ENCODE assay signal across 18 cellular contexts in the genomic region with DNA sequence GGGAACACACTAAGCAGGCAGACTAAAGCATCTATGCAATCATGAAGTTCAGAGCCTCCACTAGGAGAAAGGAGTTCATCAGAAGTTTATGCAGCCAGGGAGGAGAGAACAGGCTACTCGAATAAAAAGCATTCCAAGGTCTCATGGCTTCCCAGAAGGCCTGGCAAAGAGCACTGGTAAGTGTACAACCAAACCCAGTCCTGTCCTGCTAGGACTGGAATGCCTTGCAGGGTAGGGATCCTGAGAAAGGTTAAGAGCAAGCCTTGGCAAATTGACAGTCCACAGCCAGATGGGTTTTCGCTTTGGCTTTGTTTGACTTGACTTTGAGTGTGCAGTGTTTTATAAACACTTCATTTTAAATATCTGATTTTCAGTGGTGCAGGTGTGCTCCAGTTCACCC.
DNase-seq lines count a peak whose midpoint lies in the region; ATAC-seq and TF ChIP-seq lines count a peak whose summit lies in the region.
"Had no signal": no experiment of that assay in that cellular context is flagged by ENCODE, and none has a peak within 500 bp of the region (broad histone marks: within the 10 kb centered on the region; RNA-seq: fewer than 3 reads in every experiment).

No MANE protein-coding gene starts in this region.

- peaks cover 6 to 8% of the 10 kb centered on the region in 2 donors for H3K27me3 Mint-ChIP-seq in stimulated activated naive B cell treated with anti-CD40 and anti-IgM and Interleukin-4, amounts not matched to agents 10 μg/mL and 1 μg/mL and 100 μg/mL, for 72 hours
- H3K27me3 Mint-ChIP-seq in activated naive CD4-positive, alpha-beta T cell treated with anti-CD3 and anti-CD28 coated beads, Interleukin-2, amount 10 ng/mL, durations not matched to agents 7 days and 5 days, result no peaks in the 10 kb centered on the region
- H3K27me3 Mint-ChIP-seq in naive thymus-derived CD4-positive, alpha-beta T cell, result peaks cover 0 to 4% (median 0%) of the 10 kb centered on the region in 5 donors

- no peaks in the 10 kb centered on the region for H4K20me1 ChIP-seq in PC-3 (ENCODE audit: low read length)

- TF ChIP-seq CTCF in PC-3 (conservative IDR thresholded peaks at IDR 0.05; ENCODE audit: low read depth, low read length), result no peak
- no peak for TF ChIP-seq CTCF in mucosa of descending colon (IDR thresholded peaks at IDR 0.05)

- POLR2A ChIA-PET in PC-3 (lab: Charles Lee; ENCODE audit: unreplicated experiment), result no interaction called here
- POLR2A ChIA-PET in naive thymus-derived CD4-positive, alpha-beta T cell (lab: Charles Lee), result no interaction called here

- no peaks in the 10 kb centered on the region for H3F3A ChIP-seq in PC-3 (ENCODE audit: low read length, unreplicated experiment)

- H3K36me3 Mint-ChIP-seq in stimulated activated naive B cell treated with anti-CD40 and anti-IgM and Interleukin-4, amounts not matched to agents 10 μg/mL and 1 μg/mL and 100 μg/mL, for 72 hours, result no peaks in the 10 kb centered on the region
- no peaks in the 10 kb centered on the region for H3K36me3 Mint-ChIP-seq in activated naive CD4-positive, alpha-beta T cell treated with anti-CD3 and anti-CD28 coated beads, Interleukin-2, amount 10 ng/mL, durations not matched to agents 7 days and 5 days
- H3K36me3 Mint-ChIP-seq in naive thymus-derived CD4-positive, alpha-beta T cell, result no peaks in the 10 kb centered on the region
- H3K36me3 Mint-ChIP-seq: T-cell had no signal

- H3K4me1 Mint-ChIP-seq in stimulated activated naive B cell treated with anti-CD40 and anti-IgM and Interleukin-4, amounts not matched to agents 10 μg/mL and 1 μg/mL and 100 μg/mL, for 72 hours, result no peaks in the 10 kb centered on the region
- H3K4me1 Mint-ChIP-seq in activated naive CD4-positive, alpha-beta T cell treated with anti-CD3 and anti-CD28 coated beads, Interleukin-2, amount 10 ng/mL, durations not matched to agents 7 days and 5 days, result no peaks in the 10 kb centered on the region
- no peaks in the 10 kb centered on the region for H3K4me1 Mint-ChIP-seq in naive thymus-derived CD4-positive, alpha-beta T cell
- H3K4me1 Mint-ChIP-seq: T-cell had no signal

- H3K9me3 Mint-ChIP-seq in stimulated activated naive B cell treated with anti-CD40 and anti-IgM and Interleukin-4, amounts not matched to agents 10 μg/mL and 1 μg/mL and 100 μg/mL, for 72 hours, result no peaks in the 10 kb centered on the region
- no peaks in the 10 kb centered on the region for H3K9me3 Mint-ChIP-seq in activated naive CD4-positive, alpha-beta T cell treated with anti-CD3 and anti-CD28 coated beads, Interleukin-2, amount 10 ng/mL, durations not matched to agents 7 days and 5 days
- H3K9me3 Mint-ChIP-seq in naive thymus-derived CD4-positive, alpha-beta T cell, result peaks cover 0 to 2% (median 0%) of the 10 kb centered on the region in 11 donors
- H3K9me3 Mint-ChIP-seq: T-cell had no signal

- DNase-seq in COLO668 (lab: John Stamatoyannopoulos, UW; ENCODE audit: unreplicated experiment) (peak; percentile 42), NCI-H1694 (lab: John Stamatoyannopoulos, UW) (peak; percentile 9), PC-3 (no peak), mucosa of descending colon (no peak)
- DNase-seq in effector CD8-positive, alpha-beta T cell (lab: John Stamatoyannopoulos, UW), result no peak
- no peak for DNase-seq in stimulated activated naive B cell treated with anti-CD40 and anti-IgM and Interleukin-4, amounts not matched to agents 10 μg/mL and 1 μg/mL and 100 μg/mL, for 72 hours
- no peak for DNase-seq in activated naive CD4-positive, alpha-beta T cell treated with anti-CD3 and anti-CD28 coated beads, Interleukin-2, amount 10 ng/mL, durations not matched to agents 7 days and 5 days
- DNase-seq in naive thymus-derived CD4-positive, alpha-beta T cell, result no peak
- DNase-seq: ACHN; EL; GOT3; hippocampal formation; midbrain; NK-92 treated with Interleukin-12 subunit alpha and Interleukin-12 subunit beta, amount 100 ng/mL, for 24 hours; right cardiac atrium; RPMI8226; stimulated activated naive CD4-positive, alpha-beta T cell treated with Interleukin-2 at 50 U/mL for 16 hours; T-cell had no signal

- intact Hi-C loops in PC-3 (cut with micrococcal nuclease), result no loop called here
- intact Hi-C loops in mucosa of descending colon (cut with DNase I, micrococcal nuclease), result no loop called here
- intact Hi-C loops in naive thymus-derived CD4-positive, alpha-beta T cell (cut with micrococcal nuclease), result no loop called here

- H3K36me3 ChIP-seq in PC-3 (ENCODE audit: low read depth, low read length), result no peaks in the 10 kb centered on the region
- H3K36me3 ChIP-seq in mucosa of descending colon (ENCODE audit: low read depth), result no peaks in the 10 kb centered on the region
- no peaks in the 10 kb centered on the region for H3K36me3 ChIP-seq in naive thymus-derived CD4-positive, alpha-beta T cell (ENCODE audit: control insufficient read depth in 2 of 3, insufficient read depth in 3 of 3, low read length in 3 of 3)

- H3K4me3 ChIP-seq in PC-3 (ENCODE audit: low read length), result no peak overlapping the region
- H3K4me3 ChIP-seq in mucosa of descending colon, result no peak overlapping the region
- no peak overlapping the region for H3K4me3 ChIP-seq in naive thymus-derived CD4-positive, alpha-beta T cell (ENCODE audit: low read length)

- 0 out of 2 replicates have a peak, but pooled peaks cover 3% of the 10 kb centered on the region for H3K9me2 ChIP-seq in PC-3 (replicated peaks; ENCODE audit: low read length)

- H3K4me2 ChIP-seq in PC-3 (ENCODE audit: low read length), result no peak overlapping the region

- H2AFZ ChIP-seq in PC-3 (ENCODE audit: low read length), result peak overlapping the region; percentile 11; the same call in 1 of the 2 replicates

- no peak overlapping the region for H3K27ac Mint-ChIP-seq in stimulated activated naive B cell treated with anti-CD40 and anti-IgM and Interleukin-4, amounts not matched to agents 10 μg/mL and 1 μg/mL and 100 μg/mL, for 72 hours
- no peak overlapping the region for H3K27ac Mint-ChIP-seq in activated naive CD4-positive, alpha-beta T cell treated with anti-CD3 and anti-CD28 coated beads, Interleukin-2, amount 10 ng/mL, durations not matched to agents 7 days and 5 days
- H3K27ac Mint-ChIP-seq in naive thymus-derived CD4-positive, alpha-beta T cell, result no peak overlapping the region
- H3K27ac Mint-ChIP-seq: T-cell had no signal

- H3K9ac ChIP-seq in PC-3 (ENCODE audit: low read length), result no peak overlapping the region

- BruUV-seq in PC-3 (replicated peaks; lab: Mats Ljungman, UMichigan), result no TSS peak

- H3K4me1 ChIP-seq in PC-3 (ENCODE audit: insufficient read depth, low read length), result peaks cover 13% of the 10 kb centered on the region
- H3K4me1 ChIP-seq in mucosa of descending colon (ENCODE audit: low read depth), result no peaks in the 10 kb centered on the region
- no peaks in the 10 kb centered on the region for H3K4me1 ChIP-seq in naive thymus-derived CD4-positive, alpha-beta T cell (ENCODE audit: control insufficient read depth in 2 of 2, insufficient read depth in 2 of 2, low read length in 2 of 2)

- no peak for ATAC-seq in PC-3
- peak; percentile 37 for ATAC-seq in mucosa of descending colon
- no peak for ATAC-seq in stimulated activated naive B cell treated with anti-CD40 and anti-IgM and Interleukin-4, amounts not matched to agents 10 μg/mL and 1 μg/mL and 100 μg/mL, for 72 hours (replicated peaks)
- no peak for ATAC-seq in naive thymus-derived CD4-positive, alpha-beta T cell
- ATAC-seq: right cardiac atrium, T-cell had no signal

- H3K4me3 Mint-ChIP-seq in stimulated activated naive B cell treated with anti-CD40 and anti-IgM and Interleukin-4, amounts not matched to agents 10 μg/mL and 1 μg/mL and 100 μg/mL, for 72 hours, result no peak overlapping the region
- H3K4me3 Mint-ChIP-seq in activated naive CD4-positive, alpha-beta T cell treated with anti-CD3 and anti-CD28 coated beads, Interleukin-2, amount 10 ng/mL, durations not matched to agents 7 days and 5 days, result no peak overlapping the region
- H3K4me3 Mint-ChIP-seq in naive thymus-derived CD4-positive, alpha-beta T cell, result no peak overlapping the region
- H3K4me3 Mint-ChIP-seq: T-cell had no signal

- H3K79me2 ChIP-seq in PC-3 (ENCODE audit: low read length), result no peaks in the 10 kb centered on the region

- H3K27ac ChIP-seq in PC-3 (ENCODE audit: low read length), result no peak overlapping the region
- no peak overlapping the region for H3K27ac ChIP-seq in naive thymus-derived CD4-positive, alpha-beta T cell (ENCODE audit: low read depth, low read length)

- H3K27me3 ChIP-seq in PC-3 (ENCODE audit: low read length), result no peaks in the 10 kb centered on the region
- no peaks in the 10 kb centered on the region for H3K27me3 ChIP-seq in naive thymus-derived CD4-positive, alpha-beta T cell (ENCODE audit: control insufficient read depth in 2 of 2, insufficient read depth in 2 of 2, low read length in 2 of 2)

- CTCF ChIA-PET in PC-3 (lab: Charles Lee), result no interaction called here
- CTCF ChIA-PET in activated naive CD4-positive, alpha-beta T cell treated with anti-CD3 and anti-CD28 coated beads, Interleukin-2, amount 10 ng/mL, durations not matched to agents 7 days and 5 days (lab: Charles Lee), result no interaction called here
- CTCF ChIA-PET in naive thymus-derived CD4-positive, alpha-beta T cell (lab: Charles Lee), result no interaction called here

- H3K9me3 ChIP-seq in PC-3 (ENCODE audit: low read length) (no peaks in the 10 kb centered on the region), mucosa of descending colon (no peaks in the 10 kb centered on the region)
- no peaks in the 10 kb centered on the region for H3K9me3 ChIP-seq in naive thymus-derived CD4-positive, alpha-beta T cell (ENCODE audit: control insufficient read depth in 2 of 3, low read length in 3 of 3)

Comparison
In these comparisons a context has a peak if more than half of its experiments do, and no peak if none do; other contexts are left out.
1. DNase-seq: peak in COLO668 (single experiment) and NCI-H1694 (single experiment); none in PC-3 (single experiment), mucosa of descending colon (0 of 3), effector CD8-positive, alpha-beta T cell (single experiment), stimulated activated naive B cell treated with anti-CD40 and anti-IgM and Interleukin-4, amounts not matched to agents 10 μg/mL and 1 μg/mL and 100 μg/mL, for 72 hours (single experiment), activated naive CD4-positive, alpha-beta T cell treated with anti-CD3 and anti-CD28 coated beads, Interleukin-2, amount 10 ng/mL, durations not matched to agents 7 days and 5 days (single experiment) and naive thymus-derived CD4-positive, alpha-beta T cell (0 of 9).